In the genomic region with DNA sequence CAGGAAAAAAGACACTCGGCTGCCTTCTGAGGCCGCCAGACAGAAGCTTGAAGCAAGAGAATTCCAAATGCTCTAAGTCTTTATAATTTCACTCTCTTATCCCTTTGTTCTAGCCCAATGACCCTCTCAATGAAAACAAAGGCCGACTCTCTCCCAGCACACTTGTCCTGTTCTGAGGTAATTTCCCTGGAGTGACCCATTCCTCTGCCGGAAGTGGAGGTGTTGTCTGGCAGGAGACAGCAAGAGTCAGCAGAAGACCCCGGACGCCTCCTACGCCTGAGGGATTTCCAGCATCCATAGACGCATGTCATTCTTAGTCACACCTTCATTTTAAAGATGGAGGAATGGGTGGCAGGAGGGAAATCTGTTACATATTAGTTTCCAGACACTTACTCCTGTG, we compare ENCODE assay signal across 28 cellular contexts.
"Had no signal": no experiment of that assay in that cellular context is flagged by ENCODE, and none has a peak within 500 bp of the region (broad histone marks: within the 10 kb centered on the region; RNA-seq: fewer than 3 reads in every experiment).

No MANE protein-coding gene starts in this region.

- H3K4me3 ChIP-seq: coronary artery, dorsolateral prefrontal cortex, esophagus muscularis mucosa, gastrocnemius medialis had no signal

- H3K4me1 Mint-ChIP-seq: activated B cell treated with CpG ODN at 0.5 μM for 24 hours; activated T-helper 17 cell treated with anti-CD3 and anti-CD28 coated beads, Interleukin-2, amount 50 U/mL, for 72 hours; central memory CD8-positive, alpha-beta T cell had no signal

- DNase-seq: activated B cell treated with CpG ODN at 0.5 μM for 24 hours; activated CD4-positive, alpha-beta T cell treated with anti-CD3 and anti-CD28 coated beads for 48 hours; activated CD4-positive, alpha-beta T cell treated with anti-CD3 and anti-CD28 coated beads, Interleukin-2, amount 50 U/mL, for 1 hour; activated CD4-positive, alpha-beta T cell treated with anti-CD3 and anti-CD28 coated beads, Interleukin-2, amount 50 U/mL, for 48 hours; activated CD8-positive, alpha-beta memory T cell treated with anti-CD3 and anti-CD28 coated beads for 24 hours; activated CD8-positive, alpha-beta T cell treated with anti-CD3 and anti-CD28 coated beads for 36 hours; activated effector memory CD4-positive, alpha-beta T cell treated with Interleukin-2 at 50 U/mL for 16 hours; activated gamma-delta T cell treated with Interleukin-2 at 50 U/mL for 16 hours; activated naive CD4-positive, alpha-beta T cell treated with anti-CD3 and anti-CD28 coated beads, Interleukin-2, amount 50 U/mL, for 16 hours; activated naive CD4-positive, alpha-beta T cell treated with Interleukin-2 at 50 U/mL for 16 hours; activated T-cell treated with anti-CD3 and anti-CD28 coated beads, Interleukin-2, amount 50 U/mL, for 4 hours; amniotic stem cell; anterior cingulate cortex; brain microvascular endothelial cell; dorsolateral prefrontal cortex; effector memory CD4-positive, alpha-beta T cell; endodermal cell; foreskin keratinocyte; gastrocnemius medialis; T-helper 2 cell had no signal

- H3K4me1 ChIP-seq: esophagus muscularis mucosa, foreskin keratinocyte, gastrocnemius medialis had no signal

- H3K36me3 ChIP-seq: brain microvascular endothelial cell, esophagus muscularis mucosa, gastrocnemius medialis had no signal

- ATAC-seq: activated CD4-positive, CD25-positive, alpha-beta regulatory T cell treated with anti-CD3 and anti-CD28 coated beads, Interleukin-2, amount 50 U/mL, for 24 hours; activated CD8-positive, alpha-beta T cell treated with anti-CD3 and anti-CD28 coated beads for 36 hours; activated T-cell treated with anti-CD3 and anti-CD28 coated beads, Interleukin-2, amount 50 U/mL, for 4 hours; activated T-helper 17 cell treated with anti-CD3 and anti-CD28 coated beads, Interleukin-2, amount 50 U/mL, for 72 hours; foreskin keratinocyte; gastrocnemius medialis had no signal

- H3K27me3 ChIP-seq: brain microvascular endothelial cell, esophagus muscularis mucosa, foreskin keratinocyte, gastrocnemius medialis had no signal

- H3K9me3 ChIP-seq: esophagus muscularis mucosa, gastrocnemius medialis had no signal

- H3K36me3 Mint-ChIP-seq: activated naive CD8-positive, alpha-beta T cell had no signal

- H3K9me3 Mint-ChIP-seq: activated B cell treated with CpG ODN at 0.5 μM for 24 hours; activated CD8-positive, alpha-beta T cell treated with anti-CD3 and anti-CD28 coated beads for 36 hours; central memory CD8-positive, alpha-beta T cell; dendritic cell treated with granulocyte-macrophage colony-stimulating factor and Interleukin-4, amounts not matched to agents 40 ng/mL and 50 ng/mL, for 4 days; endodermal cell had no signal

- H3K4me3 Mint-ChIP-seq: activated B cell treated with CpG ODN at 0.5 μM for 24 hours; activated CD8-positive, alpha-beta T cell treated with anti-CD3 and anti-CD28 coated beads for 36 hours; activated naive CD8-positive, alpha-beta T cell; activated T-cell treated with anti-CD3 and anti-CD28 coated beads, Interleukin-2, amount 50 U/mL, for 4 hours; activated T-helper 17 cell treated with anti-CD3 and anti-CD28 coated beads, Interleukin-2, amount 50 U/mL, for 72 hours; central memory CD8-positive, alpha-beta T cell; dendritic cell treated with granulocyte-macrophage colony-stimulating factor and Interleukin-4, amounts not matched to agents 40 ng/mL and 50 ng/mL, for 4 days; endodermal cell had no signal

- H3K27ac ChIP-seq: brain microvascular endothelial cell, coronary artery, dorsolateral prefrontal cortex, esophagus muscularis mucosa, foreskin keratinocyte, gastrocnemius medialis, VCaP had no signal

- H3K27ac Mint-ChIP-seq: activated B cell treated with CpG ODN at 0.5 μM for 24 hours; activated CD8-positive, alpha-beta T cell treated with anti-CD3 and anti-CD28 coated beads for 36 hours; activated naive CD8-positive, alpha-beta T cell; activated T-helper 17 cell treated with anti-CD3 and anti-CD28 coated beads, Interleukin-2, amount 50 U/mL, for 72 hours; dendritic cell treated with granulocyte-macrophage colony-stimulating factor and Interleukin-4, amounts not matched to agents 40 ng/mL and 50 ng/mL, for 4 days; endodermal cell had no signal
